ENCODE assay signal across 8 cellular contexts in genomic region chrX:7088968-7089615, GRCh38. TPM values are rescaled to one million over a fixed set of nuclear protein-coding genes. Genes with fewer than 3 reads are reported as not detected.
DNase-seq lines count a peak whose midpoint lies in the region; ATAC-seq and TF ChIP-seq lines count a peak whose summit lies in the region.

No MANE protein-coding gene starts in this region.

- H3K9me3 ChIP-seq in DOHH2 (ENCODE audit: control insufficient read depth, insufficient read depth, low read length) (no peaks in the 10 kb centered on the region), OCI-LY3 (ENCODE audit: insufficient read depth, low read length) (no peaks in the 10 kb centered on the region), colonic mucosa (no peaks in the 10 kb centered on the region), mammary epithelial cell (replicated peaks; ENCODE audit: insufficient read depth, low read length) (no peaks in the 10 kb centered on the region)

- peaks cover 13% of the 10 kb centered on the region for H3F3A ChIP-seq in DOHH2 (ENCODE audit: control insufficient read depth, insufficient read depth)

- H3K27me3 ChIP-seq in DOHH2 (ENCODE audit: control insufficient read depth, low read length) (no peaks in the 10 kb centered on the region), OCI-LY3 (ENCODE audit: low read depth, low read length) (no peaks in the 10 kb centered on the region), colonic mucosa (no peaks in the 10 kb centered on the region), mammary epithelial cell (ENCODE audit: insufficient read depth, low read length) (peaks cover 2% of the 10 kb centered on the region)

- peak overlapping the region; percentile 43 for H3K27ac ChIP-seq in DOHH2 (ENCODE audit: low read depth, low read length)
- H3K27ac ChIP-seq in OCI-LY3 (ENCODE audit: low read length), result no peak overlapping the region
- no peak overlapping the region for H3K27ac ChIP-seq in colonic mucosa
- no peak overlapping the region for H3K27ac ChIP-seq in mammary epithelial cell (ENCODE audit: insufficient read depth, low read depth, low read length)

- H2AFZ ChIP-seq in OCI-LY3 (ENCODE audit: low read depth, low read length) (no peak overlapping the region), mammary epithelial cell (ENCODE audit: low read depth, low read length) (no peak overlapping the region)

- intact Hi-C loops in dendritic cell treated with granulocyte-macrophage colony-stimulating factor and Interleukin-4, amounts not matched to agents 40 ng/mL and 50 ng/mL, for 4 days (cut with micrococcal nuclease), result no loop called here
- intact Hi-C loops in colonic mucosa (cut with DNase I) (no loop called here), mammary epithelial cell (cut with micrococcal nuclease) (no loop called here)

- H3K27ac Mint-ChIP-seq in dendritic cell treated with granulocyte-macrophage colony-stimulating factor and Interleukin-4, amounts not matched to agents 40 ng/mL and 50 ng/mL, for 4 days, result peak overlapping the region; percentile 53

- H3K9me2 ChIP-seq in DOHH2 (replicated peaks; ENCODE audit: control insufficient read depth, low read length), result no peaks in the 10 kb centered on the region

- dilution Hi-C loops in mammary epithelial cell (cut with HindIII; ENCODE audit: low sequenced_read_pairs), result no loop called here

- peak; percentile 49 for ATAC-seq in GM21423 (IDR thresholded peaks at IDR 0.05; ENCODE audit: unreplicated experiment)

- peak; percentile 46 for TF ChIP-seq CTCF in DOHH2 (IDR thresholded peaks at IDR 0.05; ENCODE audit: low read depth, low read length, poor library complexity, severe bottlenecking)
- peak; percentile 42 for TF ChIP-seq CTCF in OCI-LY3 (IDR thresholded peaks at IDR 0.05; ENCODE audit: low read depth, low read length)
- no peak for TF ChIP-seq CTCF in colonic mucosa (IDR thresholded peaks at IDR 0.05)
- peak in 1 of 2 donors; percentile 20 for TF ChIP-seq CTCF in mammary epithelial cell (conservative IDR thresholded peaks at IDR 0.05 in 1 of 2, IDR thresholded peaks at IDR 0.05 in 1 of 2; ENCODE audit: extremely low read depth in 1 of 2, insufficient read depth in 1 of 2, low read depth in 1 of 2, low read length in 2 of 2)

- no peak overlapping the region for H3K4me3 ChIP-seq in DOHH2 (ENCODE audit: low read length)
- H3K4me3 ChIP-seq in OCI-LY3 (ENCODE audit: low read length), result no peak overlapping the region
- H3K4me3 ChIP-seq in colonic mucosa, result no peak overlapping the region
- H3K4me3 ChIP-seq in mammary epithelial cell (replicated peaks in 1 of 3; ENCODE audit: insufficient read depth in 1 of 3, low read depth in 2 of 3, low read length in 3 of 3), result no peak overlapping the region

- no peaks in the 10 kb centered on the region for H3K27me3 Mint-ChIP-seq in dendritic cell treated with granulocyte-macrophage colony-stimulating factor and Interleukin-4, amounts not matched to agents 40 ng/mL and 50 ng/mL, for 4 days

- H3K36me3 Mint-ChIP-seq in dendritic cell treated with granulocyte-macrophage colony-stimulating factor and Interleukin-4, amounts not matched to agents 40 ng/mL and 50 ng/mL, for 4 days (ENCODE audit: low read depth), result peaks cover 10% of the 10 kb centered on the region

- peaks cover 63% of the 10 kb centered on the region for H3K4me1 Mint-ChIP-seq in dendritic cell treated with granulocyte-macrophage colony-stimulating factor and Interleukin-4, amounts not matched to agents 40 ng/mL and 50 ng/mL, for 4 days (ENCODE audit: low read depth)

- H4K20me1 ChIP-seq in DOHH2 (ENCODE audit: control insufficient read depth, insufficient read depth, low read depth, low read length), result no peaks in the 10 kb centered on the region
- H4K20me1 ChIP-seq in OCI-LY3 (ENCODE audit: insufficient read depth, low read length), result peaks cover 25% of the 10 kb centered on the region
- H4K20me1 ChIP-seq in mammary epithelial cell (ENCODE audit: insufficient read depth, low read length), result peaks cover 12% of the 10 kb centered on the region

- H3K9ac ChIP-seq in OCI-LY3 (ENCODE audit: low read length) (no peak overlapping the region), colonic mucosa (ENCODE audit: low read depth in 2 of 2, low read length in 2 of 2) (no peak overlapping the region), mammary epithelial cell (ENCODE audit: insufficient read depth, low read length) (no peak overlapping the region)

- DNase-seq in colonic mucosa, result no peak
- no peak for DNase-seq in mammary epithelial cell
- no peak for DNase-seq in occipital lobe (lab: John Stamatoyannopoulos, UW)
- no peak for DNase-seq in OCI-M1 (lab: John Stamatoyannopoulos, UW)

- BruUV-seq in mammary epithelial cell (replicated peaks; lab: Mats Ljungman, UMichigan), result no TSS peak

- 82% methylated on average over 8 of the region's 8 CpGs for WGBS in mammary epithelial cell (ENCODE audit: low coverage, missing lambda C conversion rate)

- in situ Hi-C loops in mammary epithelial cell (cut with MboI; ENCODE audit: low sequenced_read_pairs in 2 of 2), result no loop called here

- no peaks in the 10 kb centered on the region for H3K9me3 Mint-ChIP-seq in dendritic cell treated with granulocyte-macrophage colony-stimulating factor and Interleukin-4, amounts not matched to agents 40 ng/mL and 50 ng/mL, for 4 days

- H3K4me2 ChIP-seq in DOHH2 (ENCODE audit: low read length) (peak overlapping the region; percentile 22; the same call in 1 of the 2 replicates), OCI-LY3 (ENCODE audit: low read length) (no peak overlapping the region), mammary epithelial cell (ENCODE audit: insufficient read depth, low read depth, low read length) (no peak overlapping the region)

- H3K79me2 ChIP-seq in DOHH2 (ENCODE audit: control insufficient read depth, low read length) (peaks cover 37% of the 10 kb centered on the region), OCI-LY3 (ENCODE audit: low read length) (no peaks in the 10 kb centered on the region), mammary epithelial cell (ENCODE audit: insufficient read depth, low read length) (no peaks in the 10 kb centered on the region)

- peaks cover 15% of the 10 kb centered on the region for H3K36me3 ChIP-seq in DOHH2 (ENCODE audit: control insufficient read depth, low read length)
- no peaks in the 10 kb centered on the region for H3K36me3 ChIP-seq in OCI-LY3 (replicated peaks; ENCODE audit: low read depth, low read length)
- no peaks in the 10 kb centered on the region for H3K36me3 ChIP-seq in colonic mucosa
- H3K36me3 ChIP-seq in mammary epithelial cell (ENCODE audit: insufficient read depth, low read length), result no peaks in the 10 kb centered on the region

- H3K4me1 ChIP-seq in DOHH2 (ENCODE audit: control insufficient read depth, low read length) (peaks cover 84% of the 10 kb centered on the region), OCI-LY3 (ENCODE audit: low read length) (peaks cover 16% of the 10 kb centered on the region), colonic mucosa (peaks cover 9% of the 10 kb centered on the region), mammary epithelial cell (ENCODE audit: insufficient read depth, low read length) (peaks cover 6% of the 10 kb centered on the region)

- CTCF ChIA-PET in mammary epithelial cell (lab: Charles Lee; ENCODE audit: low non-redundant PET), result no interaction called here

- no peak overlapping the region for H3K4me3 Mint-ChIP-seq in dendritic cell treated with granulocyte-macrophage colony-stimulating factor and Interleukin-4, amounts not matched to agents 40 ng/mL and 50 ng/mL, for 4 days

RNA-seq across cellular contexts. Expression of gene STS, which starts 58.4 kb away (rescaled TPM):
- 10 to 100 TPM; 15.1 to 20.0 TPM for total RNA-seq in colonic mucosa
- total RNA-seq in mammary epithelial cell, result 1 to 10 TPM; 2.2 to 2.7 TPM
- polyA plus RNA-seq in mammary epithelial cell, result 2.0 TPM
- 7.2 TPM for polyA minus RNA-seq in mammary epithelial cell
- total RNA-seq in occipital lobe, result 4.4 TPM

RNA-seq across cellular contexts. Expression of gene PUDP, which starts 58.9 kb away (rescaled TPM):
- total RNA-seq in colonic mucosa (10 to 100 TPM; 55.1 to 62.4 TPM), mammary epithelial cell (10 to 100 TPM in 1 of 2 donors, 1 to 10 TPM in 1; 6.8 to 19.1 TPM), occipital lobe (5.8 TPM)
- polyA plus RNA-seq in mammary epithelial cell, result 26.1 TPM
- polyA minus RNA-seq in mammary epithelial cell, result 37.6 TPM
